ENCODE assay signal across 22 cellular contexts in genomic region chr6:150392452-150393220, GRCh38. TPM values are rescaled to one million over a fixed set of nuclear protein-coding genes. Genes with fewer than 3 reads are reported as not detected.
DNase-seq lines count a peak whose midpoint lies in the region; ATAC-seq and TF ChIP-seq lines count a peak whose summit lies in the region.
"Had no signal": no experiment of that assay in that cellular context is flagged by ENCODE, and none has a peak within 500 bp of the region (broad histone marks: within the 10 kb centered on the region; RNA-seq: fewer than 3 reads in every experiment).

No MANE protein-coding gene starts in this region.

- peak in 1 of 4 donors; percentile 13 for TF ChIP-seq EP300 in upper lobe of left lung (IDR thresholded peaks at IDR 0.05)

- H3K36me3 ChIP-seq in PC-9 (ENCODE audit: low read depth) = no peaks in the 10 kb centered on the region
- H3K36me3 ChIP-seq in left lung = no peaks in the 10 kb centered on the region
- no peaks in the 10 kb centered on the region for H3K36me3 ChIP-seq in upper lobe of left lung
- H3K36me3 ChIP-seq: BLaER1, HAP-1 had no signal

- CTCF ChIA-PET in PC-9 (lab: Charles Lee) = no interaction called here

- TF ChIP-seq POLR2A in upper lobe of left lung (IDR thresholded peaks at IDR 0.05) = no peak

- no peaks in the 10 kb centered on the region for H3K27me3 ChIP-seq in PC-9 (ENCODE audit: insufficient read depth, low read depth)
- no peaks in the 10 kb centered on the region for H3K27me3 ChIP-seq in left lung
- H3K27me3 ChIP-seq in upper lobe of left lung = no peaks in the 10 kb centered on the region
- H3K27me3 ChIP-seq: BLaER1 had no signal

- H3K27ac ChIP-seq in PC-9 = 0 out of 2 replicates have a peak overlapping the region, but pooled peaks have one; percentile 30
- peak overlapping the region; percentile 39 to 82 for H3K27ac ChIP-seq in left lung
- H3K27ac ChIP-seq in upper lobe of left lung = peak overlapping the region; percentile 50 to 71 (median 64)
- H3K27ac ChIP-seq: BLaER1, HL-60 had no signal

- no peaks in the 10 kb centered on the region for H3F3A ChIP-seq in PC-9 (ENCODE audit: insufficient read depth, low read depth)

- H3K9me3 Mint-ChIP-seq in effector memory CD8-positive, alpha-beta T cell = no peaks in the 10 kb centered on the region
- H3K9me3 Mint-ChIP-seq in T-helper 2 cell treated with Interferon-gamma antibody and Interleukin-4, amounts not matched to agents 5 μg/mL and 100 μg/mL, for 36 hours = no peaks in the 10 kb centered on the region
- H3K9me3 Mint-ChIP-seq: CD8-positive, alpha-beta T cell had no signal

- no peak overlapping the region for H3K4me3 Mint-ChIP-seq in effector memory CD8-positive, alpha-beta T cell
- no peak overlapping the region for H3K4me3 Mint-ChIP-seq in T-helper 2 cell treated with Interferon-gamma antibody and Interleukin-4, amounts not matched to agents 5 μg/mL and 100 μg/mL, for 36 hours
- H3K4me3 Mint-ChIP-seq: CD8-positive, alpha-beta T cell had no signal

- no peaks in the 10 kb centered on the region for H3K9me2 ChIP-seq in PC-9 (ENCODE audit: insufficient read depth)
- H3K9me2 ChIP-seq: SK-N-SH had no signal

- H3K4me1 ChIP-seq in PC-9 (replicated peaks; ENCODE audit: insufficient read depth) (peaks cover 12% of the 10 kb centered on the region), left lung (no peaks in the 10 kb centered on the region), upper lobe of left lung (peaks cover 0 to 15% (median 2%) of the 10 kb centered on the region in 4 donors)
- H3K4me1 ChIP-seq: BLaER1, HAP-1 had no signal

- H3K9me3 ChIP-seq in PC-9 (ENCODE audit: insufficient read depth, low read depth) (no peaks in the 10 kb centered on the region), left lung (no peaks in the 10 kb centered on the region), upper lobe of left lung (no peaks in the 10 kb centered on the region)
- H3K9me3 ChIP-seq: BLaER1, HAP-1, SK-N-SH had no signal

- H3K4me3 ChIP-seq in PC-9 = no peak overlapping the region
- H3K4me3 ChIP-seq in left lung = no peak overlapping the region
- no peak overlapping the region for H3K4me3 ChIP-seq in upper lobe of left lung
- H3K4me3 ChIP-seq: BLaER1, HAP-1 had no signal

- H3K79me2 ChIP-seq in PC-9 (ENCODE audit: low read depth) = no peaks in the 10 kb centered on the region

- ATAC-seq in left lung = peak; percentile 64
- peak in 1 of 2 donors; percentile 35 for ATAC-seq in upper lobe of left lung (ENCODE audit: low FRiP score in 2 of 2)
- ATAC-seq in effector memory CD8-positive, alpha-beta T cell (replicated peaks) = no peak
- ATAC-seq: CD8-positive, alpha-beta T cell had no signal

- BruUV-seq in PC-9 (replicated peaks; lab: Mats Ljungman, UMichigan) = no TSS peak

- peaks cover 2 to 4% of the 10 kb centered on the region in 2 donors for H3K4me1 Mint-ChIP-seq in effector memory CD8-positive, alpha-beta T cell (ENCODE audit: low read depth in 2 of 2)
- no peaks in the 10 kb centered on the region for H3K4me1 Mint-ChIP-seq in T-helper 2 cell treated with Interferon-gamma antibody and Interleukin-4, amounts not matched to agents 5 μg/mL and 100 μg/mL, for 36 hours (ENCODE audit: low read depth)

- POLR2A ChIA-PET in PC-9 (lab: Charles Lee; ENCODE audit: unreplicated experiment) = no interaction called here

- peaks cover 39 to 54% of the 10 kb centered on the region in 2 donors for H3K27me3 Mint-ChIP-seq in effector memory CD8-positive, alpha-beta T cell
- H3K27me3 Mint-ChIP-seq in T-helper 2 cell treated with Interferon-gamma antibody and Interleukin-4, amounts not matched to agents 5 μg/mL and 100 μg/mL, for 36 hours (ENCODE audit: low read depth) = peaks cover 53% of the 10 kb centered on the region

- H4K20me1 ChIP-seq in PC-9 (ENCODE audit: insufficient read depth) = no peaks in the 10 kb centered on the region
- H4K20me1 ChIP-seq: BLaER1 had no signal

- WGBS in upper lobe of left lung, 2 donors = 67 to 85% methylated on average over 12 of the region's 12 CpGs

- intact Hi-C loops in PC-9 (cut with micrococcal nuclease; ENCODE audit: unreplicated experiment) (loop anchor here (10.0 kb wide), 1 partner anchor 58 kb away; no protein-coding TSS in a partner anchor), left lung (cut with DNase I) (loop anchor here in 1 of 2 donors (5.0 kb wide), 1 partner anchor 315 kb away; no protein-coding TSS in a partner anchor)

- TF ChIP-seq CTCF in PC-9 (conservative IDR thresholded peaks at IDR 0.05) (no peak), left lung (IDR thresholded peaks at IDR 0.05) (no peak), upper lobe of left lung (IDR thresholded peaks at IDR 0.05) (no peak)

- H3K4me2 ChIP-seq in PC-9 = peak overlapping the region; percentile 14; the same call in 1 of the 2 replicates
- H3K4me2 ChIP-seq: BLaER1, SK-N-SH had no signal

- no peak overlapping the region for H3K27ac Mint-ChIP-seq in effector memory CD8-positive, alpha-beta T cell
- no peak overlapping the region for H3K27ac Mint-ChIP-seq in T-helper 2 cell treated with Interferon-gamma antibody and Interleukin-4, amounts not matched to agents 5 μg/mL and 100 μg/mL, for 36 hours
- H3K27ac Mint-ChIP-seq: CD8-positive, alpha-beta T cell had no signal

- DNase-seq in DMS53 (lab: John Stamatoyannopoulos, UW) = peak; percentile 80
- DNase-seq in PC-9 = peak in 1 of 2 experiments; percentile 65
- DNase-seq in left lung = no peak
- DNase-seq in upper lobe of left lung = peak in 1 of 2 donors; percentile 69
- DNase-seq in nucleus accumbens (lab: John Stamatoyannopoulos, UW) = no peak
- no peak for DNase-seq in effector memory CD8-positive, alpha-beta T cell
- DNase-seq in T-helper 2 cell treated with Interferon-gamma antibody and Interleukin-4, amounts not matched to agents 5 μg/mL and 100 μg/mL, for 36 hours (ENCODE audit: low spot score) = no peak
- DNase-seq: CD8-positive, alpha-beta T cell; DND-41; NCI-H1092 treated with DMSO at 0.1 percent for 48 hours; NCI-H1694 treated with DMSO at 0.1 percent for 48 hours; NCI-H510A; NCI-H748 treated with DMSO at 0.1 percent for 48 hours; NK-92 treated with Interleukin-12 subunit alpha and Interleukin-12 subunit beta, amount 100 ng/mL, for 24 hours; Right ventricle myocardium superior; SK-N-SH had no signal

- no peaks in the 10 kb centered on the region for H3K36me3 Mint-ChIP-seq in effector memory CD8-positive, alpha-beta T cell (ENCODE audit: insufficient read depth)
- H3K36me3 Mint-ChIP-seq in T-helper 2 cell treated with Interferon-gamma antibody and Interleukin-4, amounts not matched to agents 5 μg/mL and 100 μg/mL, for 36 hours (ENCODE audit: low read depth) = no peaks in the 10 kb centered on the region
- H3K36me3 Mint-ChIP-seq: CD8-positive, alpha-beta T cell had no signal

- peak overlapping the region; percentile 15; the same call in 1 of the 2 replicates for H2AFZ ChIP-seq in PC-9

RNA-seq across cellular contexts. Expression of gene IYD, which starts 23.8 kb away (rescaled TPM):
- not detected in 2 replicates for total RNA-seq in PC-9 (2021)
- 1 to 10 TPM; 1.3 to 7.7 TPM for total RNA-seq in left lung
- 1 to 10 TPM in 4 of 6 donors, under 1 TPM in 2; under 0.01 to 3.2 (median 1.7) TPM for total RNA-seq in upper lobe of left lung
- total RNA-seq: A673; CD8-positive, alpha-beta T cell; G401; LHCN-M2; Right ventricle myocardium superior had no signal
